8 cellular contexts compared by ENCODE assay signal in genomic region chr10:24723788-24724380, GRCh38. TPM values are rescaled to one million over a fixed set of nuclear protein-coding genes. Genes with fewer than 3 reads are reported as not detected.
DNase-seq lines count a peak whose midpoint lies in the region; ATAC-seq and TF ChIP-seq lines count a peak whose summit lies in the region.

TSS of gene ARHGAP21 (minus strand) at chr10:24723887. CDS start at chr10:24721899, 1,988 bp downstream.

- H3K36me3 ChIP-seq in trophoblast cell (ENCODE audit: control insufficient read depth in 1 of 2, insufficient read depth in 2 of 2, low read length in 2 of 2), result peaks cover 3 to 5% of the 10 kb centered on the region in 2 experiments

- H4K91ac ChIP-seq in trophoblast cell (ENCODE audit: low read depth, low read length), result peak within 1 kb of the TSS; percentile 96

- H2BK5ac ChIP-seq in trophoblast cell (ENCODE audit: low read depth, low read length, poor library complexity), result peak within 1 kb of the TSS; percentile 96

- H3K27ac ChIP-seq in angular gyrus (ENCODE audit: low read depth, low read length) (peak within 1 kb of the TSS; percentile 95), trophoblast cell (ENCODE audit: low read depth, low read length) (peak within 1 kb of the TSS; percentile 82)

- peak within 1 kb of the TSS; percentile 95 for H3K14ac ChIP-seq in trophoblast cell (ENCODE audit: low read length)

- intact Hi-C loops in left cardiac atrium (cut with DNase I), result loop anchor here (2.0 to 10.0 kb wide), 6 partner anchors 79 to 351 kb away; partner anchors contain the start of genes ENKUR (in 1 of the 2), PRTFDC1 (in 1 of the 2) and THNSL1 (in 1 of the 2)

- peak within 1 kb of the TSS; percentile 83 for H4K12ac ChIP-seq in trophoblast cell (ENCODE audit: low read depth, low read length)

- H3K79me2 ChIP-seq in trophoblast cell (ENCODE audit: control insufficient read depth, insufficient read depth, low read length, poor library complexity), result peaks cover 25% of the 10 kb centered on the region

- H2AK5ac ChIP-seq in trophoblast cell (ENCODE audit: low read length), result peak within 1 kb of the TSS; percentile 91

- DNase-seq in C1 segment of cervical spinal cord (lab: John Stamatoyannopoulos, UW) (peak; percentile 53 to 89 (median 78)), SK-MEL-5 (ENCODE audit: low read depth, low spot score) (peak; percentile 51), left cardiac atrium (peak; percentile 80), trophoblast cell (peak; percentile 61 to 81), SKM-1 (lab: John Stamatoyannopoulos, UW; ENCODE audit: unreplicated experiment) (no peak)

- H2BK12ac ChIP-seq in trophoblast cell (ENCODE audit: low read length), result peak within 1 kb of the TSS; percentile 67

- in situ Hi-C loops in SK-MEL-5 (cut with HindIII; ENCODE audit: low pct_unique_long_range_greater_than_20kb, low sequenced_read_pairs), result no loop called here

- no CpG with 5 or more reads among the region's 46 CpGs for WGBS in trophoblast cell (ENCODE audit: extremely low coverage, insufficient coverage, insufficient read length)

- H3K9ac ChIP-seq in trophoblast cell (ENCODE audit: low read length), result peak within 1 kb of the TSS; percentile 93

- H3K4me1 ChIP-seq in trophoblast cell (ENCODE audit: control insufficient read depth in 1 of 2, insufficient read depth in 2 of 2, low read length in 2 of 2), result peaks cover 10 to 14% of the 10 kb centered on the region in 2 experiments

- peak within 1 kb of the TSS; percentile 98 for H3K18ac ChIP-seq in trophoblast cell (ENCODE audit: low read length)

- H2BK120ac ChIP-seq in trophoblast cell (ENCODE audit: insufficient read depth, low read length, poor library complexity), result peak within 1 kb of the TSS; percentile 94

- peak within 1 kb of the TSS; percentile 90 for H3K4me2 ChIP-seq in trophoblast cell (ENCODE audit: low read length)

- H3K23ac ChIP-seq in trophoblast cell (ENCODE audit: low read length), result peak within 1 kb of the TSS; percentile 44

- H4K8ac ChIP-seq in trophoblast cell (ENCODE audit: low read depth, low read length), result peak within 1 kb of the TSS; percentile 84

- peak within 1 kb of the TSS; percentile 86 for H2AFZ ChIP-seq in trophoblast cell (ENCODE audit: insufficient read depth, low read length, poor library complexity)

- H3K4me3 ChIP-seq in trophoblast cell (ENCODE audit: low read depth, low read length), result peak within 1 kb of the TSS; percentile 82

- peaks cover 24% of the 10 kb centered on the region for H3K79me1 ChIP-seq in trophoblast cell (ENCODE audit: low read length)

- H3K27me3 ChIP-seq in trophoblast cell (ENCODE audit: insufficient read depth, low read length), result no peaks in the 10 kb centered on the region

- peak within 1 kb of the TSS; percentile 96 for H3K4ac ChIP-seq in trophoblast cell (ENCODE audit: low read depth, low read length)

- ATAC-seq in HG03565 (IDR thresholded peaks at IDR 0.05; ENCODE audit: unreplicated experiment) (peak; percentile 19), left cardiac atrium (peak; percentile 49 to 61)

- peak; percentile 30 for TF ChIP-seq POLR2A in GM19193 (IDR thresholded peaks at IDR 0.05; ENCODE audit: extremely low read depth, insufficient read depth, insufficient read length)

- no peaks in the 10 kb centered on the region for H3K9me3 ChIP-seq in trophoblast cell (ENCODE audit: insufficient read depth, low read depth, low read length)

RNA-seq across cellular contexts. Expression of gene ARHGAP21, which starts in this region (rescaled TPM):
- 55.4 and 64.9 TPM in 2 replicates for total RNA-seq in SK-MEL-5 (2014; rRNA removed; shearing (Covaris generic))
- polyA plus RNA-seq in SK-MEL-5 (2015; cell fraction: cytosol; rRNA removed), result 25.0 and 40.3 TPM in 2 replicates
- polyA plus RNA-seq in SK-MEL-5 (2015; cell fraction: nucleus; rRNA removed), result 76.2 and 82.4 TPM in 2 replicates
- 10 to 100 TPM; 44.7 to 57.9 TPM for total RNA-seq in left cardiac atrium
- 65.0 and 66.8 TPM in 2 replicates for polyA plus RNA-seq in trophoblast cell (2013)
